Comparison of ENCODE assay signal across 1 cellular context in genomic region chr2:202982779-202983491, GRCh38.
TF ChIP-seq lines count a peak whose summit lies in the region.

No MANE protein-coding gene starts in this region.

TF ChIP-seq in GM23338, 12 proteins besides CTCF, POLR2A, EP300 and RAD21 (continued from another document):
- TF ChIP-seq ZNF462 (CRISPR knock-in tag; IDR thresholded peaks at IDR 0.05) (no peak), ZNF114 (CRISPR knock-in tag; IDR thresholded peaks at IDR 0.05) (no peak), REST (IDR thresholded peaks at IDR 0.05; ENCODE audit: unreplicated experiment) (no peak), POLR2AphosphoS5 (IDR thresholded peaks at IDR 0.05; ENCODE audit: low read depth) (no peak)
